8 cellular contexts compared by ENCODE assay signal in genomic region chr17:1203967-1204291, GRCh38. TPM values are rescaled to one million over a fixed set of nuclear protein-coding genes. Genes with fewer than 3 reads are reported as not detected.
DNase-seq lines count a peak whose midpoint lies in the region; ATAC-seq and TF ChIP-seq lines count a peak whose summit lies in the region.

No MANE protein-coding gene starts in this region.

- no peaks in the 10 kb centered on the region for H3K27me3 ChIP-seq in mucosa of rectum (ENCODE audit: control insufficient read depth in 2 of 2, insufficient read depth in 2 of 2, low read length in 2 of 2)

- H3K9me3 Mint-ChIP-seq in activated naive CD4-positive, alpha-beta T cell treated with anti-CD3 and anti-CD28 coated beads, Interleukin-2, amount 50 U/mL, for 24 hours: no peaks in the 10 kb centered on the region
- H3K9me3 Mint-ChIP-seq in activated naive CD4-positive, alpha-beta T cell treated with anti-CD3 and anti-CD28 coated beads for 36 hours: no peaks in the 10 kb centered on the region
- no peaks in the 10 kb centered on the region for H3K9me3 Mint-ChIP-seq in effector memory CD8-positive, alpha-beta T cell

- H3K4me3 ChIP-seq in mucosa of rectum (ENCODE audit: low read length in 2 of 2): peak overlapping the region; percentile 52
- H3K4me3 ChIP-seq in urinary bladder (ENCODE audit: low read depth, low read length): peak overlapping the region; percentile 37

- intact Hi-C loops in activated naive CD4-positive, alpha-beta T cell treated with anti-CD3 and anti-CD28 coated beads for 36 hours (cut with micrococcal nuclease): loop anchor here (5.0 kb wide), 1 partner anchor 82 kb away; no protein-coding TSS in a partner anchor

- ATAC-seq in effector memory CD8-positive, alpha-beta T cell (replicated peaks): no peak

- H3K27me3 Mint-ChIP-seq in activated naive CD4-positive, alpha-beta T cell treated with anti-CD3 and anti-CD28 coated beads, Interleukin-2, amount 50 U/mL, for 24 hours: no peaks in the 10 kb centered on the region
- H3K27me3 Mint-ChIP-seq in activated naive CD4-positive, alpha-beta T cell treated with anti-CD3 and anti-CD28 coated beads for 36 hours (ENCODE audit: low read depth): no peaks in the 10 kb centered on the region
- H3K27me3 Mint-ChIP-seq in effector memory CD8-positive, alpha-beta T cell: no peaks in the 10 kb centered on the region

- peak overlapping the region; percentile 84 for H3K27ac Mint-ChIP-seq in activated naive CD4-positive, alpha-beta T cell treated with anti-CD3 and anti-CD28 coated beads, Interleukin-2, amount 50 U/mL, for 24 hours
- no peak overlapping the region for H3K27ac Mint-ChIP-seq in activated naive CD4-positive, alpha-beta T cell treated with anti-CD3 and anti-CD28 coated beads for 36 hours
- H3K27ac Mint-ChIP-seq in effector memory CD8-positive, alpha-beta T cell: peak overlapping the region in 1 of 2 donors; percentile 44

- 51% methylated on average over 19 of the region's 19 CpGs for WGBS in urinary bladder

- H3K36me3 ChIP-seq in mucosa of rectum (ENCODE audit: control insufficient read depth in 2 of 2, insufficient read depth in 2 of 2, low read length in 2 of 2): no peaks in the 10 kb centered on the region
- no peaks in the 10 kb centered on the region for H3K36me3 ChIP-seq in urinary bladder (ENCODE audit: insufficient read depth)

- no peaks in the 10 kb centered on the region for H3K36me3 Mint-ChIP-seq in activated naive CD4-positive, alpha-beta T cell treated with anti-CD3 and anti-CD28 coated beads, Interleukin-2, amount 50 U/mL, for 24 hours
- no peaks in the 10 kb centered on the region for H3K36me3 Mint-ChIP-seq in activated naive CD4-positive, alpha-beta T cell treated with anti-CD3 and anti-CD28 coated beads for 36 hours (ENCODE audit: low read depth)
- peaks cover 34% of the 10 kb centered on the region for H3K36me3 Mint-ChIP-seq in effector memory CD8-positive, alpha-beta T cell (ENCODE audit: insufficient read depth)

- H3K4me1 ChIP-seq in mucosa of rectum (ENCODE audit: control insufficient read depth in 2 of 2, insufficient read depth in 2 of 2, low read length in 2 of 2) (peaks cover 7 to 8% of the 10 kb centered on the region in 2 donors), urinary bladder (ENCODE audit: insufficient read depth) (no peaks in the 10 kb centered on the region)

- TF ChIP-seq CTCF in RWPE1 (conservative IDR thresholded peaks at IDR 0.05; ENCODE audit: low read depth): no peak

- peak overlapping the region; percentile 32 to 51 for H3K9ac ChIP-seq in mucosa of rectum (ENCODE audit: low read depth in 1 of 2, low read length in 2 of 2)

- no peak for DNase-seq in activated naive CD4-positive, alpha-beta T cell treated with anti-CD3 and anti-CD28 coated beads for 36 hours
- DNase-seq in effector memory CD8-positive, alpha-beta T cell: no peak
- DNase-seq in RWPE1 (ENCODE audit: low spot score) (no peak), GM03348 (ENCODE audit: low spot score) (no peak), caudate nucleus (lab: John Stamatoyannopoulos, UW) (no peak)

- POLR2A ChIA-PET in RWPE1 (lab: Yijun Ruan, JAX; ENCODE audit: low non-redundant PET): no interaction called here

- peak overlapping the region; percentile 37 to 43 for H3K27ac ChIP-seq in mucosa of rectum (ENCODE audit: low read depth in 2 of 2, low read length in 2 of 2)
- H3K27ac ChIP-seq in urinary bladder (ENCODE audit: low read depth): no peak overlapping the region
- H3K27ac ChIP-seq in RWPE1: no peak overlapping the region
- no peak overlapping the region for H3K27ac ChIP-seq in caudate nucleus (ENCODE audit: low read depth, low read length)

- no peak overlapping the region for H3K4me3 Mint-ChIP-seq in activated naive CD4-positive, alpha-beta T cell treated with anti-CD3 and anti-CD28 coated beads, Interleukin-2, amount 50 U/mL, for 24 hours
- no peak overlapping the region for H3K4me3 Mint-ChIP-seq in activated naive CD4-positive, alpha-beta T cell treated with anti-CD3 and anti-CD28 coated beads for 36 hours
- H3K4me3 Mint-ChIP-seq in effector memory CD8-positive, alpha-beta T cell: peak overlapping the region; percentile 35 to 37

- peaks cover 27% of the 10 kb centered on the region for H3K4me1 Mint-ChIP-seq in activated naive CD4-positive, alpha-beta T cell treated with anti-CD3 and anti-CD28 coated beads, Interleukin-2, amount 50 U/mL, for 24 hours
- H3K4me1 Mint-ChIP-seq in activated naive CD4-positive, alpha-beta T cell treated with anti-CD3 and anti-CD28 coated beads for 36 hours (ENCODE audit: low read depth): peaks cover 21% of the 10 kb centered on the region
- peaks cover 22 to 24% of the 10 kb centered on the region in 2 donors for H3K4me1 Mint-ChIP-seq in effector memory CD8-positive, alpha-beta T cell (ENCODE audit: low read depth in 2 of 2)

- H3K9me3 ChIP-seq in mucosa of rectum (ENCODE audit: control insufficient read depth in 2 of 2, low read length in 2 of 2): no peaks in the 10 kb centered on the region

- CTCF ChIA-PET in activated naive CD4-positive, alpha-beta T cell treated with anti-CD3 and anti-CD28 coated beads for 36 hours (lab: Charles Lee): no interaction called here
- CTCF ChIA-PET in RWPE1 (lab: Yijun Ruan, JAX): no interaction called here

RNA-seq across cellular contexts. Expression of gene ABR, which starts 24.1 kb away (rescaled TPM):
- 10 to 100 TPM; 32.1 to 33.4 TPM for total RNA-seq in activated naive CD4-positive, alpha-beta T cell treated with anti-CD3 and anti-CD28 coated beads for 36 hours
- total RNA-seq in urinary bladder: 37.1 TPM
- 53.9 TPM for polyA plus RNA-seq in urinary bladder

Comparison
In these comparisons a context has a peak if more than half of its experiments do, and no peak if none do; other contexts are left out.
1. H3K4me3 Mint-ChIP-seq: peak in effector memory CD8-positive, alpha-beta T cell (2 of 2); none in activated naive CD4-positive, alpha-beta T cell treated with anti-CD3 and anti-CD28 coated beads, Interleukin-2, amount 50 U/mL, for 24 hours (single experiment) and activated naive CD4-positive, alpha-beta T cell treated with anti-CD3 and anti-CD28 coated beads for 36 hours (single experiment).
2. H3K27ac ChIP-seq: peak in mucosa of rectum (2 of 2); none in urinary bladder (single experiment), RWPE1 (single experiment) and caudate nucleus (single experiment).